In genomic region chr2:63763336-63764056, GRCh38 we compare ENCODE assay signal across 3 cellular contexts.
A peak's percentile ranks its signal among the peaks of the same experiment; 100 is the strongest.
TF ChIP-seq lines count a peak whose summit lies in the region.

No MANE protein-coding gene starts in this region.

TF ChIP-seq in IMR-90, 13 proteins besides CTCF, POLR2A, EP300 and RAD21 (continued from another document):
- TF ChIP-seq CEBPB (IDR thresholded peaks at IDR 0.05; ENCODE audit: low read depth, low read length) (0 out of 2 replicates have a peak, but pooled peaks have one; percentile 22), MAZ (IDR thresholded peaks at IDR 0.05; ENCODE audit: borderline replicate concordance, low read depth, low read length) (no peak)

TF ChIP-seq in HepG2, 621 proteins besides CTCF, POLR2A, EP300 and RAD21 (continued from another document):
- TF ChIP-seq ARID5B (CRISPR knock-in tag; IDR thresholded peaks at IDR 0.05) (0 out of 2 replicates have a peak, but pooled peaks have one; percentile 16), ZNF362 (CRISPR knock-in tag; IDR thresholded peaks at IDR 0.05; ENCODE audit: borderline replicate concordance) (peak; percentile 76), MXD3 (CRISPR knock-in tag; IDR thresholded peaks at IDR 0.05) (no peak), ZNF75D (CRISPR knock-in tag; IDR thresholded peaks at IDR 0.05; ENCODE audit: borderline replicate concordance) (no peak), TEAD3 (CRISPR knock-in tag; optimal IDR thresholded peaks at IDR 0.05; ENCODE audit: borderline replicate concordance) (peak; percentile 77), MED1 (CRISPR knock-in tag; IDR thresholded peaks at IDR 0.05) (no peak), ZNF639 (CRISPR knock-in tag; conservative IDR thresholded peaks at IDR 0.05) (no peak), CEBPG (CRISPR knock-in tag; IDR thresholded peaks at IDR 0.05) (peak; percentile 78)

TF ChIP-seq in WTC11, 78 proteins besides CTCF, POLR2A, EP300 and RAD21 (continued from another document):
- no peak for TF ChIP-seq PRDM15 (CRISPR knock-in tag; IDR thresholded peaks at IDR 0.05)
- no peak for TF ChIP-seq IRF1 (CRISPR knock-in tag; IDR thresholded peaks at IDR 0.05)
- no peak for TF ChIP-seq ELF4 (CRISPR knock-in tag; IDR thresholded peaks at IDR 0.05; ENCODE audit: low read depth)
- TF ChIP-seq TEAD1 (CRISPR knock-in tag; IDR thresholded peaks at IDR 0.05), result no peak
TF ChIP-seq in WTC11: peak in this region for 0.
